In genomic region chr7:44678468-44679179, GRCh38 we compare ENCODE assay signal across 1 cellular context.
TF ChIP-seq lines count a peak whose summit lies in the region.

No MANE protein-coding gene starts in this region.

TF ChIP-seq in liver, 16 proteins besides CTCF, POLR2A, EP300 and RAD21 (continued from another document):
- TF ChIP-seq, protein P1, sequence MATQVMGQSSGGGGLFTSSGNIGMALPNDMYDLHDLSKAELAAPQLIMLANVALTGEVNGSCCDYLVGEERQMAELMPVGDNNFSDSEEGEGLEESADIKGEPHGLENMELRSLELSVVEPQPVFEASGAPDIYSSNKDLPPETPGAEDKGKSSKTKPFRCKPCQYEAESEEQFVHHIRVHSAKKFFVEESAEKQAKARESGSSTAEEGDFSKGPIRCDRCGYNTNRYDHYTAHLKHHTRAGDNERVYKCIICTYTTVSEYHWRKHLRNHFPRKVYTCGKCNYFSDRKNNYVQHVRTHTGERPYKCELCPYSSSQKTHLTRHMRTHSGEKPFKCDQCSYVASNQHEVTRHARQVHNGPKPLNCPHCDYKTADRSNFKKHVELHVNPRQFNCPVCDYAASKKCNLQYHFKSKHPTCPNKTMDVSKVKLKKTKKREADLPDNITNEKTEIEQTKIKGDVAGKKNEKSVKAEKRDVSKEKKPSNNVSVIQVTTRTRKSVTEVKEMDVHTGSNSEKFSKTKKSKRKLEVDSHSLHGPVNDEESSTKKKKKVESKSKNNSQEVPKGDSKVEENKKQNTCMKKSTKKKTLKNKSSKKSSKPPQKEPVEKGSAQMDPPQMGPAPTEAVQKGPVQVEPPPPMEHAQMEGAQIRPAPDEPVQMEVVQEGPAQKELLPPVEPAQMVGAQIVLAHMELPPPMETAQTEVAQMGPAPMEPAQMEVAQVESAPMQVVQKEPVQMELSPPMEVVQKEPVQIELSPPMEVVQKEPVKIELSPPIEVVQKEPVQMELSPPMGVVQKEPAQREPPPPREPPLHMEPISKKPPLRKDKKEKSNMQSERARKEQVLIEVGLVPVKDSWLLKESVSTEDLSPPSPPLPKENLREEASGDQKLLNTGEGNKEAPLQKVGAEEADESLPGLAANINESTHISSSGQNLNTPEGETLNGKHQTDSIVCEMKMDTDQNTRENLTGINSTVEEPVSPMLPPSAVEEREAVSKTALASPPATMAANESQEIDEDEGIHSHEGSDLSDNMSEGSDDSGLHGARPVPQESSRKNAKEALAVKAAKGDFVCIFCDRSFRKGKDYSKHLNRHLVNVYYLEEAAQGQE (IDR thresholded peaks at IDR 0.05): no peak
- TF ChIP-seq YY1 (IDR thresholded peaks at IDR 0.05) (peak; percentile 79), GABPA (IDR thresholded peaks at IDR 0.05 in 1 of 2, conservative IDR thresholded peaks at IDR 0.05 in 1 of 2) (no peak), HNF4G (IDR thresholded peaks at IDR 0.05) (no peak)
